ENCODE assay signal across 9 cellular contexts in genomic region chr18:24265502-24266064, GRCh38.
"Had no signal": no experiment of that assay in that cellular context is flagged by ENCODE, and none has a peak within 500 bp of the region (broad histone marks: within the 10 kb centered on the region; RNA-seq: fewer than 3 reads in every experiment).

No MANE protein-coding gene starts in this region.

- H3K36me3 ChIP-seq: brain microvascular endothelial cell, neural progenitor cell, pancreas had no signal

- H3K27ac ChIP-seq: brain microvascular endothelial cell, neural progenitor cell, pancreas, upper lobe of right lung had no signal

- H3K4me3 ChIP-seq: neural progenitor cell, pancreas, smooth muscle cell, upper lobe of right lung had no signal

- H3K9me3 ChIP-seq: pancreas, upper lobe of right lung had no signal

- DNase-seq: activated CD4-positive, alpha-beta T cell treated with anti-CD3 and anti-CD28 coated beads, Interleukin-2, amount 50 U/mL, for 4 hours; activated effector memory CD4-positive, alpha-beta T cell treated with Interleukin-2 at 50 U/mL for 16 hours; activated T-cell treated with anti-CD3 and anti-CD28 coated beads, Interleukin-2, amount 50 U/mL, for 1 hour; brain microvascular endothelial cell; pancreas; T-helper 2 cell; upper lobe of right lung had no signal

- H3K9ac ChIP-seq: neural progenitor cell had no signal

- H3K27me3 ChIP-seq: brain microvascular endothelial cell, neural progenitor cell, pancreas, upper lobe of right lung had no signal
